In the genomic region with DNA sequence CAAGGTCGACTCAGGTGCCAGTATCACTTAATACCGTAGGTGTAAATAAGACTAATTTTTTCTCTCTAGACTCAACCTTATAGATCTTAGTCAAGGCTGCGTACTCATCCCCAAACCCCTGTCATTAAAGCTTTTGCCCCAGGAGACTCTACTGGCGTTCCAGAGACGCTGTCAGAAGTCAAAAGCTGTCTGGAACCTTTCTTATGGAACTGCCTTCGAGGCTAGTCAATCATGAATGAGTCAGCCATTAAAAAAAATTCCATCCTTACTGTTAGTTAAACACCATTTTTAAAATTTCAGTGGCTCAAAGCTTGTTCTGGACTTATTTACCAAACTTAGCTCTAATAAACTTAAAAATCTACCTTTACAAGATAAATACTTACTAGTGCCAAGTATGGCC, we compare ENCODE assay signal across 18 cellular contexts.
"Had no signal": no experiment of that assay in that cellular context is flagged by ENCODE, and none has a peak within 500 bp of the region (broad histone marks: within the 10 kb centered on the region; RNA-seq: fewer than 3 reads in every experiment).

No MANE protein-coding gene starts in this region.

- FAIRE-seq: urothelium cell line had no signal

- H3K27ac Mint-ChIP-seq: activated B cell treated with CpG ODN at 0.5 μM for 24 hours; activated CD4-positive, alpha-beta T cell treated with anti-CD3 and anti-CD28 coated beads, Interleukin-2, amount 10 ng/mL, durations not matched to agents 24 days and 14 days; activated naive CD4-positive, alpha-beta T cell treated with anti-CD3 and anti-CD28 coated beads, Interleukin-2, amount 10 ng/mL, durations not matched to agents 7 days and 5 days; activated T-helper 17 cell treated with anti-CD3 and anti-CD28 coated beads, Interleukin-2, amount 50 U/mL, for 72 hours; naive thymus-derived CD8-positive, alpha-beta T cell; T-helper 1 cell treated with Interleukin-12 subunit alpha and Interleukin-12 subunit beta and Interleukin-4 antibody, amounts not matched to agents 30 μg/mL and 1 μg/mL, for 36 hours had no signal

- H3K27me3 Mint-ChIP-seq: activated naive CD4-positive, alpha-beta T cell treated with anti-CD3 and anti-CD28 coated beads, Interleukin-2, amount 10 ng/mL, durations not matched to agents 7 days and 5 days; activated T-helper 17 cell treated with anti-CD3 and anti-CD28 coated beads, Interleukin-2, amount 50 U/mL, for 72 hours had no signal

- H3K27ac ChIP-seq: coronary artery, prostate gland, sigmoid colon, thoracic aorta had no signal

- H3K27me3 ChIP-seq: sigmoid colon had no signal

- H3K4me3 ChIP-seq: coronary artery, lung, prostate gland, sigmoid colon, thoracic aorta had no signal

- H3K4me3 Mint-ChIP-seq: activated B cell treated with CpG ODN at 0.5 μM for 24 hours; activated CD4-positive, alpha-beta T cell treated with anti-CD3 and anti-CD28 coated beads, Interleukin-2, amount 10 ng/mL, durations not matched to agents 24 days and 14 days; activated naive CD4-positive, alpha-beta T cell treated with anti-CD3 and anti-CD28 coated beads, Interleukin-2, amount 10 ng/mL, durations not matched to agents 7 days and 5 days; activated T-helper 17 cell treated with anti-CD3 and anti-CD28 coated beads, Interleukin-2, amount 50 U/mL, for 72 hours; naive thymus-derived CD8-positive, alpha-beta T cell; stimulated activated naive CD8-positive, alpha-beta T cell treated with anti-CD3 and anti-CD28 coated beads, Interleukin-15, amount 100 ng/mL, for 72 hours; T-helper 1 cell treated with Interleukin-12 subunit alpha and Interleukin-12 subunit beta and Interleukin-4 antibody, amounts not matched to agents 30 μg/mL and 1 μg/mL, for 36 hours had no signal

- H3K36me3 ChIP-seq: prostate gland, sigmoid colon, thoracic aorta had no signal

- H3K36me3 Mint-ChIP-seq: naive thymus-derived CD8-positive, alpha-beta T cell had no signal

- DNase-seq: activated B cell treated with CpG ODN at 0.5 μM for 24 hours; activated CD4-positive, alpha-beta T cell treated with anti-CD3 and anti-CD28 coated beads, Interleukin-2, amount 10 ng/mL, durations not matched to agents 24 days and 14 days; activated naive CD4-positive, alpha-beta T cell treated with anti-CD3 and anti-CD28 coated beads, Interleukin-2, amount 10 ng/mL, durations not matched to agents 7 days and 5 days; central memory CD4-positive, alpha-beta T cell; effector CD8-positive, alpha-beta T cell; hippocampal formation; naive thymus-derived CD8-positive, alpha-beta T cell; sigmoid colon; stimulated activated CD4-positive, alpha-beta T cell treated with anti-CD3 and anti-CD28 coated beads, Interleukin-4, amount 100 ng/mL, for 1 hour; stimulated activated CD8-positive, alpha-beta memory T cell treated with anti-CD3 and anti-CD28 coated beads, Interleukin-4, amount 100 ng/mL, for 48 hours; stimulated activated naive CD8-positive, alpha-beta T cell treated with anti-CD3 and anti-CD28 coated beads, Interleukin-15, amount 100 ng/mL, for 72 hours had no signal

- H3K9me3 ChIP-seq: prostate gland, sigmoid colon, thoracic aorta had no signal

- ATAC-seq: activated T-helper 17 cell treated with anti-CD3 and anti-CD28 coated beads, Interleukin-2, amount 50 U/mL, for 72 hours; naive thymus-derived CD8-positive, alpha-beta T cell; stimulated activated naive CD8-positive, alpha-beta T cell treated with anti-CD3 and anti-CD28 coated beads, Interleukin-15, amount 100 ng/mL, for 72 hours had no signal

- H3K9me3 Mint-ChIP-seq: activated B cell treated with CpG ODN at 0.5 μM for 24 hours; activated CD4-positive, alpha-beta T cell treated with anti-CD3 and anti-CD28 coated beads, Interleukin-2, amount 10 ng/mL, durations not matched to agents 24 days and 14 days; activated naive CD4-positive, alpha-beta T cell treated with anti-CD3 and anti-CD28 coated beads, Interleukin-2, amount 10 ng/mL, durations not matched to agents 7 days and 5 days; activated T-helper 17 cell treated with anti-CD3 and anti-CD28 coated beads, Interleukin-2, amount 50 U/mL, for 72 hours; naive thymus-derived CD8-positive, alpha-beta T cell; stimulated activated naive CD8-positive, alpha-beta T cell treated with anti-CD3 and anti-CD28 coated beads, Interleukin-15, amount 100 ng/mL, for 72 hours; T-helper 1 cell treated with Interleukin-12 subunit alpha and Interleukin-12 subunit beta and Interleukin-4 antibody, amounts not matched to agents 30 μg/mL and 1 μg/mL, for 36 hours had no signal
